1 cellular context compared by ENCODE assay signal in the genomic region with DNA sequence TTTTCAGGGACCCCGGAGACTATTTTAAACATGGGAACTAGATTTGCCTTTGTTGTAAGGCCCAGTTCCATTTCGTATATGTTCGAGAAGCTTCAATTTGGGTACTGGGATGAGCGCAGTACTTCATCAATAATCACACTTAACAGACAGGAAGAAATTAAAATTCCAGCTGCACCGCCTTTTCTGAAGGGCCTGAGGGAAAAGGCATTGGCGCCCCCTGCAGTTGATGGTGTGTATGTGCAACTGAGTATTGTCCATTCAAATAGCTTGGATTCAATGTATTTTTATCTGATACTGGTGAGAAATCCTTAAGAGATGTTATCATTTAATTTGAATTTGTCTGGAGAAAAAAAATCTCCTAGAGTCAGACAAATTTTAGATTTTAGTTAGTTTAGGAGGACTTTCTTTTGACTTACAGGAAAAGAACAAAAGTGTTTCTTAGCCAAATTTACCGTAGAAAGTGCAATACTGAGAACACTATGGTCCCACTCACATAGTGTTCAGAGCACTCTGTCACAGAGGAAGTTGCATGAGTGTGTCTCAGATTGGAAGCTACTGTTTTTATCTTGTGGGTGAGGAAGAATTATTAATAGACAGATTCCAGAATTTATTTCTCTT.
TF ChIP-seq lines count a peak whose summit lies in the region.

No MANE protein-coding gene starts in this region.

TF ChIP-seq in HEK293T, 16 proteins besides CTCF, POLR2A, EP300 and RAD21 (continued from another document):
- no peak for TF ChIP-seq PKNOX1 (IDR thresholded peaks at IDR 0.05)
- TF ChIP-seq LEF1 (IDR thresholded peaks at IDR 0.05; ENCODE audit: borderline replicate concordance): no peak
- no peak for TF ChIP-seq TARDBP (IDR thresholded peaks at IDR 0.05)
- TF ChIP-seq L3MBTL2 (conservative IDR thresholded peaks at IDR 0.05): no peak
- no peak for TF ChIP-seq FOXK2 (IDR thresholded peaks at IDR 0.05)
- TF ChIP-seq ZNF384 (IDR thresholded peaks at IDR 0.05): no peak
- TF ChIP-seq BHLHE40 (IDR thresholded peaks at IDR 0.05; ENCODE audit: borderline replicate concordance): no peak
- no peak for TF ChIP-seq FOXA1 (IDR thresholded peaks at IDR 0.05)
- no peak for TF ChIP-seq ARNT (IDR thresholded peaks at IDR 0.05)
- no peak for TF ChIP-seq SP1 (IDR thresholded peaks at IDR 0.05)
- TF ChIP-seq SUZ12 (IDR thresholded peaks at IDR 0.05): no peak
